ENCODE assay signal across 23 cellular contexts in genomic region chr13:105184221-105184620, GRCh38.
"Had no signal": no experiment of that assay in that cellular context is flagged by ENCODE, and none has a peak within 500 bp of the region (broad histone marks: within the 10 kb centered on the region; RNA-seq: fewer than 3 reads in every experiment).

No MANE protein-coding gene starts in this region.

- ATAC-seq: activated CD4-positive, alpha-beta T cell treated with anti-CD3 and anti-CD28 coated beads for 36 hours; effector memory CD8-positive, alpha-beta T cell; esophagus mucosa; right lobe of liver; stimulated activated naive CD8-positive, alpha-beta T cell treated with anti-CD3 and anti-CD28 coated beads, Interleukin-15, amount 100 ng/mL, for 72 hours had no signal

- H3K27me3 ChIP-seq: breast epithelium, dorsolateral prefrontal cortex, right lobe of liver, tibial artery had no signal

- H3K27ac ChIP-seq: breast epithelium, dorsolateral prefrontal cortex, parathyroid adenoma, right lobe of liver, skin epidermis, tibial artery had no signal

- H3K9me3 ChIP-seq: breast epithelium, left ventricle myocardium inferior, right lobe of liver, tibial artery had no signal

- H2AFZ ChIP-seq: parathyroid adenoma had no signal

- H3K9ac ChIP-seq: parathyroid adenoma had no signal

- H3K4me1 ChIP-seq: breast epithelium, left ventricle myocardium inferior, parathyroid adenoma, right lobe of liver, tibial artery had no signal

- DNase-seq: activated B cell treated with CpG ODN at 0.5 μM for 24 hours; activated CD4-positive, alpha-beta T cell treated with anti-CD3 and anti-CD28 coated beads for 36 hours; activated CD4-positive, alpha-beta T cell treated with anti-CD3 and anti-CD28 coated beads, Interleukin-2, amount 50 U/mL, for 4 hours; activated CD8-positive, alpha-beta memory T cell treated with anti-CD3 and anti-CD28 coated beads, Interleukin-2, amount 50 U/mL, for 48 hours; activated naive CD4-positive, alpha-beta T cell treated with anti-CD3 and anti-CD28 coated beads for 36 hours; activated naive CD8-positive, alpha-beta T cell treated with anti-CD3 and anti-CD28 coated beads, Interleukin-2, amount 10 ng/mL, durations not matched to agents 7 days and 5 days; activated T-cell treated with anti-CD3 and anti-CD28 coated beads, Interleukin-2, amount 50 U/mL, for 48 hours; amniotic stem cell; dorsolateral prefrontal cortex; effector memory CD8-positive, alpha-beta T cell; left ventricle myocardium inferior; mammary epithelial cell; nephron progenitor cell; nucleus accumbens; right lobe of liver; stimulated activated CD4-positive, alpha-beta T cell treated with anti-CD3 and anti-CD28 coated beads, Interleukin-1b, Interleukin-23, amount 100 ng/mL, for 48 hours; stimulated activated naive CD8-positive, alpha-beta T cell treated with anti-CD3 and anti-CD28 coated beads, Interleukin-15, amount 100 ng/mL, for 72 hours; T1000; tibial artery had no signal

- H3K4me3 ChIP-seq: breast epithelium, dorsolateral prefrontal cortex, left ventricle myocardium inferior, right lobe of liver, skin epidermis, tibial artery had no signal

- H3K79me2 ChIP-seq: parathyroid adenoma had no signal

- H3K36me3 ChIP-seq: breast epithelium, left ventricle myocardium inferior, right lobe of liver, tibial artery had no signal
